ENCODE assay signal across 1 cellular context in genomic region chr3:177201707-177202397, GRCh38.
TF ChIP-seq lines count a peak whose summit lies in the region.

No MANE protein-coding gene starts in this region.

TF ChIP-seq in K562, 482 proteins besides CTCF, POLR2A, EP300 and RAD21 (continued from another document):
- TF ChIP-seq ZFP36 (IDR thresholded peaks at IDR 0.05; ENCODE audit: low read depth, low read length, partially characterized antibody) = no peak
- no peak for TF ChIP-seq RBM15 (IDR thresholded peaks at IDR 0.05; ENCODE audit: insufficient read depth, low read length)
- no peak for TF ChIP-seq CHAMP1 (IDR thresholded peaks at IDR 0.05)
- no peak for TF ChIP-seq TARDBP (IDR thresholded peaks at IDR 0.05)
